Comparison of ENCODE assay signal across 15 cellular contexts in the genomic region with DNA sequence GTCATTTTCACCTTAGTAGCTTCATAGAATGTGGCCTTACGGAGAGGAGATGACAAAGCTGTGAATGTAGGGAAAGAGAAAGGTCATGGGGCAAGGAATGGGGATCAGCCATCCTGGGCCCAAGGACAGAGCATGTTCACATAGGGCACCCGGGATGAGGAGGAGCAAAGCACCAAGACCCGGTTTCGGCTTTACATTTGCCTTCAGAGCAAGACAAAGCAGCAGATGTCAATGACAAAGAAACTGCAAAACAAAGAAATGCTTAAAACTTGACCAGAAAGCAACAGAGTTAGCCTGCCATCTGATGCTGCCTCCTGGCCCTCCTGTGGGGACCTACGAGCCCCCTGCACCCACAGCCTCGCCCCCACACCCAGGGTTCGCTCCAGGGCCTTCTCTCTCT.
"Had no signal": no experiment of that assay in that cellular context is flagged by ENCODE, and none has a peak within 500 bp of the region (broad histone marks: within the 10 kb centered on the region; RNA-seq: fewer than 3 reads in every experiment).

No MANE protein-coding gene starts in this region.

- H3K27me3 ChIP-seq: breast epithelium, esophagus muscularis mucosa, left lung, pancreas, testis, upper lobe of right lung had no signal

- H3K36me3 Mint-ChIP-seq: activated naive CD4-positive, alpha-beta T cell treated with anti-CD3 and anti-CD28 coated beads, Interleukin-2, amount 50 U/mL, for 24 hours had no signal

- H3K4me3 ChIP-seq: breast epithelium, esophagus muscularis mucosa, left lung, pancreas, testis, upper lobe of right lung had no signal

- FAIRE-seq: pancreas had no signal

- H3K27ac ChIP-seq: esophagus muscularis mucosa, left lung, pancreas, testis, upper lobe of right lung had no signal

- H3K27ac Mint-ChIP-seq: memory B cell had no signal

- H3K4me3 Mint-ChIP-seq: activated CD8-positive, alpha-beta T cell treated with anti-CD3 and anti-CD28 coated beads for 36 hours; activated naive CD4-positive, alpha-beta T cell treated with anti-CD3 and anti-CD28 coated beads, Interleukin-2, amount 50 U/mL, for 24 hours; memory B cell; stimulated activated naive CD8-positive, alpha-beta T cell treated with anti-CD3 and anti-CD28 coated beads, Interleukin-15, amount 100 ng/mL, for 72 hours had no signal

- ATAC-seq: left lung, pancreas, upper lobe of right lung had no signal

- H3K36me3 ChIP-seq: breast epithelium, esophagus muscularis mucosa, left lung, pancreas, upper lobe of right lung had no signal

- DNase-seq: activated CD8-positive, alpha-beta T cell treated with anti-CD3 and anti-CD28 coated beads for 36 hours; glutamatergic neuron; islet precursor cell; left lung; pancreas; stimulated activated CD4-positive, alpha-beta T cell treated with anti-CD3 and anti-CD28 coated beads, Interleukin-4, amount 100 ng/mL, for 1 hour; stimulated activated CD8-positive, alpha-beta memory T cell treated with anti-CD3 and anti-CD28 coated beads, Interleukin-4, amount 100 ng/mL, for 48 hours; stimulated activated naive CD8-positive, alpha-beta T cell treated with anti-CD3 and anti-CD28 coated beads, Interleukin-15, amount 100 ng/mL, for 72 hours; T-helper 9 cell; testis; upper lobe of right lung had no signal

- H3K27me3 Mint-ChIP-seq: activated CD8-positive, alpha-beta T cell treated with anti-CD3 and anti-CD28 coated beads for 36 hours; activated naive CD4-positive, alpha-beta T cell treated with anti-CD3 and anti-CD28 coated beads, Interleukin-2, amount 50 U/mL, for 24 hours; memory B cell; stimulated activated naive CD8-positive, alpha-beta T cell treated with anti-CD3 and anti-CD28 coated beads, Interleukin-15, amount 100 ng/mL, for 72 hours had no signal

- H3K9me3 ChIP-seq: breast epithelium, esophagus muscularis mucosa, left lung, pancreas, testis, upper lobe of right lung had no signal

- H3K9me3 Mint-ChIP-seq: activated CD8-positive, alpha-beta T cell treated with anti-CD3 and anti-CD28 coated beads for 36 hours; activated naive CD4-positive, alpha-beta T cell treated with anti-CD3 and anti-CD28 coated beads, Interleukin-2, amount 50 U/mL, for 24 hours; memory B cell; stimulated activated naive CD8-positive, alpha-beta T cell treated with anti-CD3 and anti-CD28 coated beads, Interleukin-15, amount 100 ng/mL, for 72 hours had no signal
